8 cellular contexts compared by ENCODE assay signal in genomic region chr11:72222106-72222891, GRCh38. TPM values are rescaled to one million over a fixed set of nuclear protein-coding genes. Genes with fewer than 3 reads are reported as not detected.
DNase-seq lines count a peak whose midpoint lies in the region; ATAC-seq and TF ChIP-seq lines count a peak whose summit lies in the region.
"Had no signal": no experiment of that assay in that cellular context is flagged by ENCODE, and none has a peak within 500 bp of the region (broad histone marks: within the 10 kb centered on the region; RNA-seq: fewer than 3 reads in every experiment).

No MANE protein-coding gene starts in this region.

- H3K27me3 ChIP-seq in GM23338 (ENCODE audit: insufficient read depth) = peaks cover 16% of the 10 kb centered on the region; the same call in 1 of the 2 replicates

- H3K36me3 Mint-ChIP-seq in GM23338 (ENCODE audit: low read depth) (no peaks in the 10 kb centered on the region; the same call in 2 of the 3 replicates), T-helper 17 cell (ENCODE audit: low read depth) (peaks cover 2% of the 10 kb centered on the region), glutamatergic neuron (ENCODE audit: unreplicated experiment) (no peaks in the 10 kb centered on the region)

- TF ChIP-seq CTCF in GM23338 (conservative IDR thresholded peaks at IDR 0.05; ENCODE audit: low read depth in 2 of 2) (no peak), glutamatergic neuron (IDR thresholded peaks at IDR 0.05; ENCODE audit: partially characterized antibody, unreplicated experiment) (no peak)

- H3F3A ChIP-seq in GM23338 (replicated peaks; ENCODE audit: low read depth) = peaks cover 2% of the 10 kb centered on the region; the same call in 1 of the 2 replicates

- H3K4me1 ChIP-seq in GM23338 (ENCODE audit: insufficient read depth) = peaks cover 25% of the 10 kb centered on the region

- H3K9me2 ChIP-seq in GM23338 (ENCODE audit: insufficient read depth) = no peaks in the 10 kb centered on the region

- H3K4me3 ChIP-seq in GM23338 (peak overlapping the region; percentile 97), skin epidermis (peak overlapping the region in 6 of 7 experiments; percentile 63 to 89 (median 80))

- no peaks in the 10 kb centered on the region for H3K9me3 ChIP-seq in T-helper 17 cell (ENCODE audit: control insufficient read depth, low read length, poor library complexity, severe bottlenecking)

- H3K27me3 Mint-ChIP-seq in GM23338 (ENCODE audit: insufficient read depth, low read depth, poor library complexity) (peaks cover 18% of the 10 kb centered on the region), T-helper 17 cell (peaks cover 15% of the 10 kb centered on the region), glutamatergic neuron (ENCODE audit: unreplicated experiment) (peaks cover 7% of the 10 kb centered on the region)

- peak overlapping the region; percentile 73; the same call in 1 of the 2 replicates for H3K27ac ChIP-seq in GM23338 (ENCODE audit: low read depth)
- peak overlapping the region in 20 of 21 experiments; percentile 7 to 97 (median 90) for H3K27ac ChIP-seq in skin epidermis

- DNase-seq in GM23338 (ENCODE audit: low spot score) (no peak), T-helper 17 cell (no peak), glutamatergic neuron (no peak), SW480 (ENCODE audit: low spot score) (no peak)

- H3K9me3 Mint-ChIP-seq in GM23338 = no peaks in the 10 kb centered on the region
- peaks cover 2% of the 10 kb centered on the region for H3K9me3 Mint-ChIP-seq in glutamatergic neuron (ENCODE audit: unreplicated experiment)

- H3K4me3 Mint-ChIP-seq in GM23338 = peak overlapping the region; percentile 73
- peak overlapping the region; percentile 99 for H3K4me3 Mint-ChIP-seq in T-helper 17 cell
- peak overlapping the region; percentile 53 for H3K4me3 Mint-ChIP-seq in glutamatergic neuron (ENCODE audit: unreplicated experiment)

- peak overlapping the region; percentile 77 for H3K4me2 ChIP-seq in GM23338

- peak overlapping the region; percentile 33; the same call in 1 of the 2 replicates for H2AFZ ChIP-seq in GM23338

- H4K20me1 ChIP-seq in GM23338 (replicated peaks; ENCODE audit: insufficient read depth) = peaks cover 11% of the 10 kb centered on the region

- peak overlapping the region; percentile 65; the same call in 1 of the 2 replicates for H3K27ac Mint-ChIP-seq in GM23338
- peak overlapping the region; percentile 79 for H3K27ac Mint-ChIP-seq in T-helper 17 cell
- no peak overlapping the region for H3K27ac Mint-ChIP-seq in glutamatergic neuron (ENCODE audit: unreplicated experiment)

- peak; percentile 1; the same call in 1 of the 3 replicates for ATAC-seq in GM23338
- no peak for ATAC-seq in T-helper 17 cell
- ATAC-seq in esophagus mucosa = no peak
- ATAC-seq in HG03095 (IDR thresholded peaks at IDR 0.05; ENCODE audit: unreplicated experiment) = no peak

- H3K4me1 Mint-ChIP-seq in GM23338 (peaks cover 27% of the 10 kb centered on the region), T-helper 17 cell (peaks cover 29% of the 10 kb centered on the region), glutamatergic neuron (ENCODE audit: low read depth, unreplicated experiment) (peaks cover 9% of the 10 kb centered on the region)

- H3K79me2 ChIP-seq in GM23338 (replicated peaks; ENCODE audit: insufficient read depth) = peaks cover 20% of the 10 kb centered on the region

- H3K36me3 ChIP-seq in GM23338 (ENCODE audit: insufficient read depth) = no peaks in the 10 kb centered on the region

TF ChIP-seq in GM23338, 12 proteins besides CTCF, POLR2A, EP300 and RAD21 (continues in another document):
- TF ChIP-seq ZNF462 (CRISPR knock-in tag; IDR thresholded peaks at IDR 0.05) = no peak
- TF ChIP-seq STAT1 (IDR thresholded peaks at IDR 0.05; ENCODE audit: unreplicated experiment) = no peak
- TF ChIP-seq EZH2 (IDR thresholded peaks at IDR 0.05; ENCODE audit: low read depth, unreplicated experiment) = no peak
- no peak for TF ChIP-seq EZH2phosphoT487 (IDR thresholded peaks at IDR 0.05; ENCODE audit: unreplicated experiment)
- TF ChIP-seq CREB1 (CRISPR knock-in tag; IDR thresholded peaks at IDR 0.05; ENCODE audit: low read depth) = no peak
- TF ChIP-seq JUNB (IDR thresholded peaks at IDR 0.05; ENCODE audit: unreplicated experiment) = no peak
- no peak for TF ChIP-seq POLR2AphosphoS5 (IDR thresholded peaks at IDR 0.05; ENCODE audit: low read depth)
- no peak for TF ChIP-seq NANOG (IDR thresholded peaks at IDR 0.05; ENCODE audit: borderline replicate concordance)
- TF ChIP-seq ZNF114 (CRISPR knock-in tag; IDR thresholded peaks at IDR 0.05) = no peak

RNA-seq across cellular contexts. Expression of gene INPPL1, which starts 2.3 kb away (rescaled TPM):
- 54.3 and 54.7 TPM in 2 replicates for total RNA-seq in GM23338 (2014; rRNA removed; shearing (Covaris generic))
- polyA plus RNA-seq in GM23338 (2016; fragmentation: Nextera tagmentation; extraction: Ambion mirVana) = 15.5 and 21.5 TPM in 2 replicates
- total RNA-seq in T-helper 17 cell = 100 to 1,000 TPM; 102 to 108 TPM
- 62.8 TPM for total RNA-seq in glutamatergic neuron (ENCODE audit: unreplicated experiment)
- total RNA-seq in esophagus mucosa = 21.2 TPM

RNA-seq across cellular contexts. Expression of gene FOLR2, which starts 5.7 kb away (rescaled TPM):
- total RNA-seq in GM23338 (2014; rRNA removed; shearing (Covaris generic)) = not detected in 2 replicates
- not detected in 2 replicates for polyA plus RNA-seq in GM23338 (2016; fragmentation: Nextera tagmentation; extraction: Ambion mirVana)
- total RNA-seq in T-helper 17 cell (not detected), glutamatergic neuron (ENCODE audit: unreplicated experiment) (not detected), esophagus mucosa (0.24 TPM)
- total RNA-seq: activated CD8-positive, alpha-beta memory T cell treated with anti-CD3 and anti-CD28 coated beads for 36 hours had no signal

RNA-seq across cellular contexts. Expression of gene PHOX2A, which starts 21.7 kb away (rescaled TPM):
- not detected in 2 replicates for total RNA-seq in GM23338 (2014; rRNA removed; shearing (Covaris generic))
- 0.23 and 0.31 TPM in 2 replicates for polyA plus RNA-seq in GM23338 (2016; fragmentation: Nextera tagmentation; extraction: Ambion mirVana)
- total RNA-seq in T-helper 17 cell (not detected), glutamatergic neuron (ENCODE audit: unreplicated experiment) (12.0 TPM), esophagus mucosa (not detected)
- total RNA-seq: activated CD8-positive, alpha-beta memory T cell treated with anti-CD3 and anti-CD28 coated beads for 36 hours had no signal

RNA-seq across cellular contexts. Expression of gene FOLR1, which starts 30.4 kb away (rescaled TPM):
- 0.27 TPM in 1 of 2 replicates, not detected in the other for total RNA-seq in GM23338 (2014; rRNA removed; shearing (Covaris generic))
- 0.42 and 0.68 TPM in 2 replicates for polyA plus RNA-seq in GM23338 (2016; fragmentation: Nextera tagmentation; extraction: Ambion mirVana)
- total RNA-seq in T-helper 17 cell (not detected), glutamatergic neuron (ENCODE audit: unreplicated experiment) (not detected), esophagus mucosa (0.96 TPM)
- total RNA-seq: activated CD8-positive, alpha-beta memory T cell treated with anti-CD3 and anti-CD28 coated beads for 36 hours had no signal

Comparison
In these comparisons a context has a peak if more than half of its experiments do, and no peak if none do; other contexts are left out.
1. RNA of gene PHOX2A, which starts 21.7 kb away (total RNA-seq): 12.0 TPM in glutamatergic neuron (single experiment); not detected in esophagus mucosa (single experiment), not detected in GM23338 and not detected in T-helper 17 cell; every median in the first group is over 10 times any median in the second.
2. Peak in every context shown above with its lines, with median percentiles within 50 percentile points of each other: H3K4me3 Mint-ChIP-seq.